1 cellular context compared by ENCODE assay signal in genomic region chr5:173768891-173769290, GRCh38.
TF ChIP-seq lines count a peak whose summit lies in the region.

No MANE protein-coding gene starts in this region.

TF ChIP-seq in HepG2, 621 proteins besides CTCF, POLR2A, EP300 and RAD21 (continued from another document):
- TF ChIP-seq ZBTB40 (IDR thresholded peaks at IDR 0.05) (peak; percentile 24; the same call in 1 of the 2 replicates), ZBTB40 (CRISPR knock-in tag; IDR thresholded peaks at IDR 0.05) (peak; percentile 96)
